ENCODE assay signal across 8 cellular contexts in the genomic region with DNA sequence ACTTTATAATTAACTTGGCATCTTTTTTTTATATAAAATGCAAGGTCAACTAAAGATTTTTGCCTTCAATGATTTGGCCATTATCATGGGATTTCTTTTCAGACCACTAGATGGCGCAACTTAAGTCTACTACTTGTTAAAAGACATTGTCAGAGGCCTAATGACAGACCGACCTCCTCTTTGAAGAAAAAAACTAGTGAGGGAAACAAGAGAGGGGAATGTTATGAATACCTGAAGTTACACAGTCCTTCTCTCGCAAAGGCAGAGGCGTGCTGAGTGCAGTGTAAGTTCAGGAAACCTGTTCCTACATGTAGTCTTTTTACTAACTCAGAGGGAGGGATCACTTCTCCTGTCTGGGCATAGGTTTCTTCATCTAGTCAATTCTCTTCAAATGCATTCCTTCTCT. TPM values are rescaled to one million over a fixed set of nuclear protein-coding genes. Genes with fewer than 3 reads are reported as not detected.
DNase-seq lines count a peak whose midpoint lies in the region; ATAC-seq, FAIRE-seq and TF ChIP-seq lines count a peak whose summit lies in the region.

No MANE protein-coding gene starts in this region.

- intact Hi-C loops in OCI-LY7 (cut with micrococcal nuclease; ENCODE audit: unreplicated experiment): loop anchor here (2.0 kb wide), 1 partner anchor 25 kb away; no protein-coding TSS in a partner anchor

- no peak overlapping the region for H2AFZ ChIP-seq in OCI-LY7 (ENCODE audit: low read length)

- no peak for FAIRE-seq in urothelium cell line (lab: Jason Lieb, UNC)

- no peaks in the 10 kb centered on the region for H3K4me1 ChIP-seq in OCI-LY7 (ENCODE audit: insufficient read depth, low read length, poor library complexity, severe bottlenecking)

- H3K9me3 Mint-ChIP-seq in activated naive CD8-positive, alpha-beta T cell treated with anti-CD3 and anti-CD28 coated beads for 36 hours: no peaks in the 10 kb centered on the region

- no peak overlapping the region for H3K27ac ChIP-seq in OCI-LY7 (ENCODE audit: low read depth, low read length, poor library complexity, severe bottlenecking)

- no peak overlapping the region for H3K4me2 ChIP-seq in OCI-LY7 (ENCODE audit: low read length)

- CTCF ChIA-PET in OCI-LY7 (lab: Charles Lee; ENCODE audit: unreplicated experiment): no interaction called here

- H3K79me2 ChIP-seq in OCI-LY7 (ENCODE audit: insufficient read depth, low read depth, low read length): no peaks in the 10 kb centered on the region

- no peaks in the 10 kb centered on the region for H3K9me2 ChIP-seq in OCI-LY7 (ENCODE audit: insufficient read depth, low read length)

- no peak overlapping the region for H3K27ac Mint-ChIP-seq in activated naive CD8-positive, alpha-beta T cell treated with anti-CD3 and anti-CD28 coated beads for 36 hours

- TF ChIP-seq CTCF in GM06990 (IDR thresholded peaks at IDR 0.05; ENCODE audit: insufficient read depth, low read length, poor library complexity, severe bottlenecking) (peak; percentile 61), OCI-LY7 (conservative IDR thresholded peaks at IDR 0.05; ENCODE audit: low read length) (peak; percentile 96), cardiac fibroblast (IDR thresholded peaks at IDR 0.05; ENCODE audit: low read depth, low read length) (peak; percentile 52)

- POLR2A ChIA-PET in OCI-LY7 (lab: Charles Lee): no interaction called here

- no peaks in the 10 kb centered on the region; the same call in 1 of the 2 replicates for H3K27me3 ChIP-seq in GM06990 (replicated peaks; ENCODE audit: control insufficient read depth, insufficient read depth, low read length)

- H3K27me3 Mint-ChIP-seq in activated naive CD8-positive, alpha-beta T cell treated with anti-CD3 and anti-CD28 coated beads for 36 hours: peaks cover 23% of the 10 kb centered on the region

- no TSS peak for BruUV-seq in OCI-LY7 (replicated peaks; lab: Mats Ljungman, UMichigan)

- H3K4me3 ChIP-seq in GM06990 (replicated peaks; ENCODE audit: low read depth, low read length) (no peak overlapping the region), OCI-LY7 (ENCODE audit: low read depth, low read length, poor library complexity, severe bottlenecking) (no peak overlapping the region), cardiac fibroblast (replicated peaks in 1 of 2; ENCODE audit: low read depth in 2 of 2, low read length in 2 of 2) (no peak overlapping the region)

- H3K4me3 Mint-ChIP-seq in activated naive CD8-positive, alpha-beta T cell treated with anti-CD3 and anti-CD28 coated beads for 36 hours: no peak overlapping the region

- DNase-seq in AG08395 (ENCODE audit: low spot score) (peak; percentile 55), GM06990 (ENCODE audit: extremely low read depth, insufficient read length) (peak; percentile 22), OCI-LY7 (ENCODE audit: low spot score) (peak; percentile 77), cardiac fibroblast (ENCODE audit: low read depth in 2 of 2) (peak; percentile 77 to 85), left kidney (ENCODE audit: low read depth, low spot score) (peak; percentile 77), urothelium cell line (ENCODE audit: low spot score) (peak; percentile 24)
- DNase-seq in activated naive CD8-positive, alpha-beta T cell treated with anti-CD3 and anti-CD28 coated beads for 36 hours: no peak

- ATAC-seq in HG03565 (IDR thresholded peaks at IDR 0.05; ENCODE audit: unreplicated experiment): peak; percentile 59

- no peaks in the 10 kb centered on the region for H3K36me3 Mint-ChIP-seq in activated naive CD8-positive, alpha-beta T cell treated with anti-CD3 and anti-CD28 coated beads for 36 hours

- H3K4me1 Mint-ChIP-seq in activated naive CD8-positive, alpha-beta T cell treated with anti-CD3 and anti-CD28 coated beads for 36 hours: no peaks in the 10 kb centered on the region

- no peaks in the 10 kb centered on the region for H4K20me1 ChIP-seq in OCI-LY7 (ENCODE audit: insufficient read depth, low read length)

- H3K36me3 ChIP-seq in GM06990 (ENCODE audit: control insufficient read depth, insufficient read depth, low read length): no peaks in the 10 kb centered on the region
- H3K36me3 ChIP-seq in OCI-LY7 (ENCODE audit: insufficient read depth, low read length): no peaks in the 10 kb centered on the region

- no peaks in the 10 kb centered on the region for H3K9me3 ChIP-seq in OCI-LY7 (ENCODE audit: low read length)

RNA-seq across cellular contexts. Expression of gene TRAPPC3L, which starts 9.3 kb away (rescaled TPM):
- total RNA-seq in OCI-LY7 (2014; rRNA removed; shearing (Covaris generic)): not detected in 2 replicates
- not detected in 2 replicates for total RNA-seq in OCI-LY7 (2022)
- total RNA-seq in activated naive CD8-positive, alpha-beta T cell treated with anti-CD3 and anti-CD28 coated beads for 36 hours: not detected

RNA-seq across cellular contexts. Expression of gene CALHM4, which starts 17.3 kb away (rescaled TPM):
- total RNA-seq in OCI-LY7 (2014; rRNA removed; shearing (Covaris generic)): not detected in 2 replicates
- not detected in 2 replicates for total RNA-seq in OCI-LY7 (2022)
- not detected for total RNA-seq in activated naive CD8-positive, alpha-beta T cell treated with anti-CD3 and anti-CD28 coated beads for 36 hours

RNA-seq across cellular contexts. Expression of gene CALHM5, which starts 24.8 kb away (rescaled TPM):
- total RNA-seq in OCI-LY7 (2014; rRNA removed; shearing (Covaris generic)): not detected in 2 replicates
- not detected in 2 replicates for total RNA-seq in OCI-LY7 (2022)
- not detected for total RNA-seq in activated naive CD8-positive, alpha-beta T cell treated with anti-CD3 and anti-CD28 coated beads for 36 hours

RNA-seq across cellular contexts. Expression of gene RWDD1, which starts 35.1 kb away (rescaled TPM):
- 23.0 and 33.4 TPM in 2 replicates for total RNA-seq in OCI-LY7 (2014; rRNA removed; shearing (Covaris generic))
- total RNA-seq in OCI-LY7 (2022): 36.5 and 38.2 TPM in 2 replicates
- 10 to 100 TPM; 52.2 to 52.5 TPM for total RNA-seq in activated naive CD8-positive, alpha-beta T cell treated with anti-CD3 and anti-CD28 coated beads for 36 hours
